In genomic region chr2:166384774-166385173, GRCh38 we compare ENCODE assay signal across 9 cellular contexts. TPM values are rescaled to one million over a fixed set of nuclear protein-coding genes. Genes with fewer than 3 reads are reported as not detected.
DNase-seq lines count a peak whose midpoint lies in the region; ATAC-seq, FAIRE-seq and TF ChIP-seq lines count a peak whose summit lies in the region.
"Had no signal": no experiment of that assay in that cellular context is flagged by ENCODE, and none has a peak within 500 bp of the region (broad histone marks: within the 10 kb centered on the region; RNA-seq: fewer than 3 reads in every experiment).

No MANE protein-coding gene starts in this region.

- no peaks in the 10 kb centered on the region for H3K27me3 ChIP-seq in right atrium auricular region

- no peak overlapping the region for H3K27ac ChIP-seq in right atrium auricular region

- no peak overlapping the region for H3K27ac Mint-ChIP-seq in T-cell
- H3K27ac Mint-ChIP-seq: activated B cell treated with CpG ODN at 0.5 μM for 24 hours had no signal

- no peak overlapping the region for H3K4me3 ChIP-seq in right atrium auricular region

- intact Hi-C loops in left ventricle myocardium superior (cut with micrococcal nuclease): no loop called here

- H3K36me3 ChIP-seq in right atrium auricular region: no peaks in the 10 kb centered on the region

- no peaks in the 10 kb centered on the region for H3K4me1 ChIP-seq in right atrium auricular region

- ATAC-seq in left ventricle myocardium superior (no peak), HG02852 (IDR thresholded peaks at IDR 0.05; ENCODE audit: unreplicated experiment) (no peak), HG02623 (IDR thresholded peaks at IDR 0.05; ENCODE audit: unreplicated experiment) (no peak), T-cell (replicated peaks in 1 of 4) (no peak)

- H3K27me3 Mint-ChIP-seq in T-cell: peaks cover 0 to 5% of the 10 kb centered on the region in 2 donors

- H3K36me3 Mint-ChIP-seq in T-cell: no peaks in the 10 kb centered on the region

- H3K4me1 Mint-ChIP-seq in T-cell: no peaks in the 10 kb centered on the region
- H3K4me1 Mint-ChIP-seq: activated B cell treated with CpG ODN at 0.5 μM for 24 hours had no signal

- no peak overlapping the region for H3K4me3 Mint-ChIP-seq in T-cell
- H3K4me3 Mint-ChIP-seq: activated B cell treated with CpG ODN at 0.5 μM for 24 hours had no signal

- DNase-seq in right atrium auricular region (ENCODE audit: low spot score) (no peak), left ventricle myocardium superior (no peak), RKO (ENCODE audit: low spot score) (peak; percentile 43), frontal cortex (ENCODE audit: low spot score in 2 of 2) (no peak), COLO668 (lab: John Stamatoyannopoulos, UW; ENCODE audit: unreplicated experiment) (no peak), T-cell (no peak)
- DNase-seq: activated B cell treated with CpG ODN at 0.5 μM for 24 hours had no signal

- no peaks in the 10 kb centered on the region for H3K9me3 ChIP-seq in right atrium auricular region

- FAIRE-seq in frontal cortex (lab: Jason Lieb, UNC): peak; percentile 63

- POLR2A ChIA-PET in T-cell (lab: Charles Lee): no interaction called here

- CTCF ChIA-PET in T-cell (lab: Charles Lee): no interaction called here

- TF ChIP-seq CTCF in right atrium auricular region (IDR thresholded peaks at IDR 0.05): peak; percentile 19 to 49

- no peaks in the 10 kb centered on the region for H3K9me3 Mint-ChIP-seq in T-cell
- H3K9me3 Mint-ChIP-seq: activated B cell treated with CpG ODN at 0.5 μM for 24 hours had no signal

RNA-seq across cellular contexts. Expression of gene SCN9A, which starts 9.0 kb away (rescaled TPM):
- total RNA-seq in right atrium auricular region (1 to 10 TPM in 1 of 2 donors, under 1 TPM in 1; 0.51 to 1.1 TPM), left ventricle myocardium superior (1.3 TPM), frontal cortex (68.5 TPM), T-cell (under 1 TPM; 0.03 to 0.75 (median 0.06) TPM)
- total RNA-seq: activated B cell treated with CpG ODN at 0.5 μM for 24 hours had no signal

Comparison
In these comparisons a context has a peak if more than half of its experiments do, and no peak if none do; other contexts are left out.
1. RNA of gene SCN9A, which starts 9.0 kb away (total RNA-seq): 68.5 TPM in frontal cortex (single experiment); 1.3 TPM in left ventricle myocardium superior (single experiment), 0.51 to 1.1 TPM in right atrium auricular region and 0.03 to 0.75 TPM in T-cell; every median in the first group is over 10 times any median in the second.